20 cellular contexts compared by ENCODE assay signal in the genomic region with DNA sequence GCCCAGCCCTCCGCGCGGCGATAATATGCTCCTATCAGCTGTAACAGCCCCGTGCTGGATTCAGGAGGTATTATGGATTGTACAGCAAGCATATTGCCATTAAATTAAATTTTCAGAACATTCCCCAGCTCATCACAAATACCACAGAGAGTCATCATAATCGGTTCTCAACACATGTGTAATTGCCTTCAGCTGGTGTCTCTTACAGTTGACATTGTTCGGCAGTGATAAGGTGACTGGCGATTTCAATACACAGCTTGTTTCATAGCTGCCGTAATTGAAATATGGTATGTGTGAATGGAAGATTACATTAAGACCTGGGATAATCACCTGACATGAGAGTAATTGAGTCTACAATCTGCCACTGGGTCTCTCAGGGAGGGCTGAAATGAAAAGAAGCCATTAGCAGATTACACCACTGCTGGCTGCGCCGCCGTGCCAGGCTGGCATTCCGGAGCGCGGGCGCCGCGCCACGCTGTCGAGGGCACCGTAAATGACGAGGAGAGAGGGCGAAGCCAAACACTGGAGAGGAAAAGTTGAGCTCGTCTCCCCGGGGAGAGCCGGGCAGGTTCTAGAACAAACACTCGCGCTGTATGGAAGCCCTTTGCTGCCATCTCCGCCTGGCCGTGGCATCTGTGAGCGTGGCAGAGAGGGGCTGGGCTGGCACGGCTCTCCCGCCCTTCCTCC.
DNase-seq lines count a peak whose midpoint lies in the region; TF ChIP-seq lines count a peak whose summit lies in the region.
"Had no signal": no experiment of that assay in that cellular context is flagged by ENCODE, and none has a peak within 500 bp of the region (broad histone marks: within the 10 kb centered on the region; RNA-seq: fewer than 3 reads in every experiment).

No MANE protein-coding gene starts in this region.

- H3K79me2 ChIP-seq in neural cell (replicated peaks; ENCODE audit: insufficient read depth, low read length): no peaks in the 10 kb centered on the region

- H3K9me3 ChIP-seq in neural cell (ENCODE audit: low read length): no peaks in the 10 kb centered on the region
- no peaks in the 10 kb centered on the region for H3K9me3 ChIP-seq in left ventricle myocardium inferior (replicated peaks)
- H3K9me3 ChIP-seq: esophagus squamous epithelium, gastrocnemius medialis, uterus had no signal

- peak overlapping the region; percentile 41 for H3K4me3 ChIP-seq in neural cell (ENCODE audit: low read length)
- H3K4me3 ChIP-seq in left ventricle myocardium inferior: no peak overlapping the region
- H3K4me3 ChIP-seq: esophagus squamous epithelium, gastrocnemius medialis, uterus had no signal

- peak overlapping the region; percentile 9 for H3K9ac ChIP-seq in neural cell (ENCODE audit: low read length)

- TF ChIP-seq RAD21 in neural cell (conservative IDR thresholded peaks at IDR 0.05): peak; percentile 39

- peak; percentile 28 for DNase-seq in Daoy (ENCODE audit: low read depth)
- peak; percentile 15 for DNase-seq in NCI-H1436 treated with DMSO at 0.1 percent for 48 hours (lab: John Stamatoyannopoulos, UW)
- peak; percentile 61 to 83 for DNase-seq in NCI-H524 (lab: John Stamatoyannopoulos, UW)
- DNase-seq in SKM-1 (lab: John Stamatoyannopoulos, UW; ENCODE audit: unreplicated experiment): no peak
- no peak for DNase-seq in activated CD4-positive, alpha-beta T cell treated with anti-CD3 and anti-CD28 coated beads for 1 hour
- DNase-seq in left ventricle myocardium inferior: no peak
- DNase-seq: activated CD4-positive, alpha-beta memory T cell treated with anti-CD3 and anti-CD28 coated beads, Interleukin-2, amount 10 ng/mL, durations not matched to agents 7 days and 5 days; activated CD4-positive, CD25-positive, alpha-beta regulatory T cell; activated effector memory CD4-positive, alpha-beta T cell treated with anti-CD3 and anti-CD28 coated beads, Interleukin-2, amount 50 U/mL, for 16 hours; activated T-cell treated with anti-CD3 and anti-CD28 coated beads for 4 hours; DMS53; effector memory CD8-positive, alpha-beta T cell; esophagus squamous epithelium; gastrocnemius medialis; hypothalamus; KBM-7; NCI-H446; T1000; uterus had no signal

- H3F3A ChIP-seq in neural cell (ENCODE audit: insufficient read depth, low read length, poor library complexity, severe bottlenecking): no peaks in the 10 kb centered on the region

- H3K36me3 ChIP-seq in neural cell (ENCODE audit: insufficient read depth, low read length) (no peaks in the 10 kb centered on the region), left ventricle myocardium inferior (no peaks in the 10 kb centered on the region)
- H3K36me3 ChIP-seq: esophagus squamous epithelium, gastrocnemius medialis, uterus had no signal

- H3K9me2 ChIP-seq in neural cell (ENCODE audit: insufficient read depth, low read length): no peaks in the 10 kb centered on the region

- H3K27me3 ChIP-seq in neural cell (ENCODE audit: insufficient read depth, low read depth, low read length) (no peaks in the 10 kb centered on the region), left ventricle myocardium inferior (ENCODE audit: low read depth) (peaks cover 38% of the 10 kb centered on the region)
- H3K27me3 ChIP-seq: gastrocnemius medialis, uterus had no signal

- peak; percentile 72 for TF ChIP-seq EP300 in neural cell (conservative IDR thresholded peaks at IDR 0.05; ENCODE audit: poor library complexity, severe bottlenecking)

- H3K4me1 ChIP-seq in left ventricle myocardium inferior: no peaks in the 10 kb centered on the region
- H3K4me1 ChIP-seq: esophagus squamous epithelium, gastrocnemius medialis, uterus had no signal

- H3K27ac ChIP-seq in neural cell (ENCODE audit: low read length) (peak overlapping the region; percentile 64), left ventricle myocardium inferior (replicated peaks) (no peak overlapping the region)
- H3K27ac ChIP-seq: esophagus squamous epithelium, gastrocnemius medialis, uterus had no signal

- no peak for TF ChIP-seq CTCF in neural cell (IDR thresholded peaks at IDR 0.05; ENCODE audit: poor library complexity, severe bottlenecking)
- TF ChIP-seq CTCF in left ventricle myocardium inferior (IDR thresholded peaks at IDR 0.05; ENCODE audit: borderline replicate concordance): no peak

- intact Hi-C loops in left ventricle myocardium inferior (cut with micrococcal nuclease): no loop called here

- H4K20me1 ChIP-seq in neural cell (ENCODE audit: insufficient read depth): no peaks in the 10 kb centered on the region

- H2AFZ ChIP-seq in neural cell (ENCODE audit: low read depth, low read length): no peak overlapping the region

- no peak overlapping the region for H3K4me2 ChIP-seq in neural cell (ENCODE audit: low read length)

TF ChIP-seq in neural cell, 6 proteins besides CTCF, POLR2A, EP300 and RAD21:
- TF ChIP-seq POLR2AphosphoS5 (IDR thresholded peaks at IDR 0.05) (peak; percentile 78), SMC3 (conservative IDR thresholded peaks at IDR 0.05; ENCODE audit: poor library complexity) (peak; percentile 21), EZH2 (IDR thresholded peaks at IDR 0.05; ENCODE audit: borderline replicate concordance, insufficient read depth, low read length, poor library complexity, severe bottlenecking) (no peak)

Comparison
In these comparisons a context has a peak if more than half of its experiments do, and no peak if none do; other contexts are left out.
1. DNase-seq: peak in Daoy (single experiment), NCI-H1436 treated with DMSO at 0.1 percent for 48 hours (single experiment) and NCI-H524 (2 of 2); none in SKM-1 (single experiment), activated CD4-positive, alpha-beta T cell treated with anti-CD3 and anti-CD28 coated beads for 1 hour (single experiment) and left ventricle myocardium inferior (single experiment).